In the genomic region with DNA sequence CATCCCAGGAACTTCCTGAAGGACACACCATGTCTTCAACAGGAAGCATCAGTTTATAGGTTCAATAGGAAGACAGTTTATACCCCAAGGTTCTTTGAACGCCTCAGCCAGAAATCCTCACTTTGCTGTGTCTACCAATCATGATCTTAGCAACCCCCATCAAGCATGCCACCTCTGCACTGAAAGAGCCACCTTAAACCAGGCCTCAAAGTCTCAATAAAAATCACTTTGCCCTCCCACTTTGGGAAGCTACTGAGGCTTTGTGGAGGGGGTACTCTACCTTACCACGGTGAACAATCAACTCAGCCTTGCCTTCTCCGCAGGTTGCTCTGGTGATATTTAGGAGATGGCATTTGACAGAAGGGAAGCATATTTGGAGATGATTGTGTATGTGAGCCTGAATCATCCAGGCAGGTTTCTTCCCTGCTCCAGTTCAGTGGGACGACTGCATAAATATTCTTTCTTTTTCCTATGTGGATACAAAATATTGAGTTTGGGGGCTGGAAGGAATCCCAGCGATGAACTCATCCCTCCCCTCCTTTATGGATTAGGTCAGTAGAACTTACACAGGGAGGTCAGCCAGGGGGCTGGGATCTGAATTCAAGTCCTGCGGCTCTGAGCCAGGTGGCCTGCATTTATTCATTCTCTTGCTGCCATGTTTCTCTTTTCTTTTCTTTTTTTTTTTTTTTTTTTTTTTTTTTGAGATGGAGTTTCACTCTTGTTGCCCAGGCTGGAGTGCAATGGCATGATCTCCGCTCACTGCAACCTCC, we compare ENCODE assay signal across 11 cellular contexts. TPM values are rescaled to one million over a fixed set of nuclear protein-coding genes. Genes with fewer than 3 reads are reported as not detected.
A peak's percentile ranks its signal among the peaks of the same experiment; 100 is the strongest.
DNase-seq lines count a peak whose midpoint lies in the region; ATAC-seq and TF ChIP-seq lines count a peak whose summit lies in the region.
"Had no signal": no experiment of that assay in that cellular context is flagged by ENCODE, and none has a peak within 500 bp of the region (broad histone marks: within the 10 kb centered on the region; RNA-seq: fewer than 3 reads in every experiment).

No MANE protein-coding gene starts in this region.

- H3K4me3 Mint-ChIP-seq in endodermal cell = no peak overlapping the region
- H3K4me3 Mint-ChIP-seq: CD4-positive, CD25-positive, alpha-beta regulatory T cell had no signal

- 95 to 100% methylated on average over 1 to 7 of the region's 7 CpGs for WGBS in endodermal cell (ENCODE audit: insufficient coverage in 1 of 2, insufficient read length in 1 of 2), 2 experiments
- WGBS in lung, 2 donors = 81 to 82% methylated on average over 7 of the region's 7 CpGs

- H3K4me3 ChIP-seq in endodermal cell (ENCODE audit: low read length) = no peak overlapping the region
- H3K4me3 ChIP-seq in lung = no peak overlapping the region
- H3K4me3 ChIP-seq: A549, GM23248 had no signal

- H3K27me3 ChIP-seq in endodermal cell (ENCODE audit: control insufficient read depth, insufficient read depth, low read length, poor library complexity, severe bottlenecking) (no peaks in the 10 kb centered on the region), lung (ENCODE audit: control insufficient read depth, insufficient read depth) (no peaks in the 10 kb centered on the region)

- H3K27me3 Mint-ChIP-seq in endodermal cell (ENCODE audit: insufficient read depth) = peaks cover 5% of the 10 kb centered on the region

- H3K36me3 Mint-ChIP-seq in endodermal cell (ENCODE audit: low read depth) = no peaks in the 10 kb centered on the region
- H3K36me3 Mint-ChIP-seq: CD4-positive, CD25-positive, alpha-beta regulatory T cell had no signal

- H3K9me3 ChIP-seq in endodermal cell (ENCODE audit: control insufficient read depth, low read length) = no peaks in the 10 kb centered on the region
- no peaks in the 10 kb centered on the region for H3K9me3 ChIP-seq in lung (ENCODE audit: control insufficient read depth in 2 of 2, insufficient read depth in 1 of 2, low read length in 1 of 2)
- H3K9me3 ChIP-seq: A549 had no signal

- no peak overlapping the region for H3K9ac ChIP-seq in endodermal cell (ENCODE audit: extremely low read depth, low read length, poor library complexity, severe bottlenecking)
- H3K9ac ChIP-seq: GM23248 had no signal

- TF ChIP-seq CTCF in endodermal cell (conservative IDR thresholded peaks at IDR 0.05) (no peak), lung (IDR thresholded peaks at IDR 0.05; ENCODE audit: control extremely low read depth, extremely low read depth) (no peak)

- peaks cover 4% of the 10 kb centered on the region for H3K4me1 Mint-ChIP-seq in endodermal cell

- ATAC-seq in left ventricle myocardium superior (no peak), lung (ENCODE audit: insufficient read depth, low FRiP score) (no peak), GM21526 (IDR thresholded peaks at IDR 0.05; ENCODE audit: low FRiP score, unreplicated experiment) (no peak), HG03565 (IDR thresholded peaks at IDR 0.05; ENCODE audit: unreplicated experiment) (no peak)
- ATAC-seq: A549, HCT116 had no signal

- no peaks in the 10 kb centered on the region for H3K4me1 ChIP-seq in endodermal cell (ENCODE audit: control insufficient read depth, insufficient read depth, low read length)
- peaks cover 8 to 16% of the 10 kb centered on the region in 2 donors for H3K4me1 ChIP-seq in lung (ENCODE audit: control insufficient read depth in 2 of 2, insufficient read depth in 2 of 2, low read length in 2 of 2)

- H3K36me3 ChIP-seq in endodermal cell (ENCODE audit: control insufficient read depth, insufficient read depth, low read length) = no peaks in the 10 kb centered on the region
- H3K36me3 ChIP-seq in lung (ENCODE audit: control insufficient read depth in 2 of 2, insufficient read depth in 2 of 2, low read length in 2 of 2) = no peaks in the 10 kb centered on the region

- intact Hi-C loops in left ventricle myocardium superior (cut with micrococcal nuclease) = no loop called here
- intact Hi-C loops in cardiac septum (cut with DNase I) = loop anchor here (5.0 kb wide), 2 partner anchors 49 to 149 kb away; no protein-coding TSS in a partner anchor

- DNase-seq in left ventricle myocardium superior (peak; percentile 64), cardiac septum (ENCODE audit: low spot score) (no peak), endodermal cell (peak; percentile 11), lung (ENCODE audit: low spot score) (peak; percentile 13)
- no peak for DNase-seq in activated naive CD4-positive, alpha-beta T cell (lab: John Stamatoyannopoulos, UW)
- DNase-seq: CD4-positive, CD25-positive, alpha-beta regulatory T cell; GM23248 had no signal

- H3K27ac Mint-ChIP-seq in endodermal cell = no peak overlapping the region
- H3K27ac Mint-ChIP-seq: CD4-positive, CD25-positive, alpha-beta regulatory T cell had no signal

- H3K9me3 Mint-ChIP-seq in endodermal cell = no peaks in the 10 kb centered on the region
- H3K9me3 Mint-ChIP-seq: CD4-positive, CD25-positive, alpha-beta regulatory T cell had no signal

- H3K27ac ChIP-seq in endodermal cell (ENCODE audit: low read depth, low read length) (no peak overlapping the region), lung (ENCODE audit: low read depth in 1 of 2, low read length in 1 of 2) (peak overlapping the region in 1 of 2 donors; percentile 35)
- H3K27ac ChIP-seq: A549, GM23248 had no signal

RNA-seq across cellular contexts. Expression of a gene that starts 42.8 kb away (rescaled TPM):
- total RNA-seq in left ventricle myocardium superior (14.0 TPM), cardiac septum (16.4 TPM), endodermal cell (10 to 100 TPM; 10.3 to 19.8 TPM), lung (10 to 100 TPM; 22.9 to 25.4 TPM)
- 39.3 TPM for polyA plus RNA-seq in endodermal cell (2013, experiment 1 of 2)
- 42.6 TPM for polyA plus RNA-seq in endodermal cell (2013, experiment 2 of 2)
- 10 to 100 TPM; 10.5 to 13.1 TPM for polyA plus RNA-seq in lung

Comparison
In these comparisons a context has a peak if more than half of its experiments do, and no peak if none do; other contexts are left out.
1. DNase-seq: peak in left ventricle myocardium superior (single experiment), endodermal cell (single experiment) and lung (single experiment); none in cardiac septum (single experiment) and activated naive CD4-positive, alpha-beta T cell (0 of 4).